Comparison of ENCODE assay signal across 1 cellular context in genomic region chr12:96383991-96384390, GRCh38.
TF ChIP-seq lines count a peak whose summit lies in the region.

No MANE protein-coding gene starts in this region.

TF ChIP-seq in HepG2, 621 proteins besides CTCF, POLR2A, EP300 and RAD21 (continued from another document):
- TF ChIP-seq ARID5B (CRISPR knock-in tag; IDR thresholded peaks at IDR 0.05) (no peak), ZNF280B (CRISPR knock-in tag; IDR thresholded peaks at IDR 0.05; ENCODE audit: borderline replicate concordance) (no peak), CEBPB (IDR thresholded peaks at IDR 0.05; ENCODE audit: borderline replicate concordance, low read depth, low read length) (no peak), CC2D1A (CRISPR knock-in tag; IDR thresholded peaks at IDR 0.05) (no peak), HMGXB4 (CRISPR knock-in tag; IDR thresholded peaks at IDR 0.05; ENCODE audit: borderline replicate concordance in 1 of 2, low read depth in 1 of 2) (no peak), HNRNPL (IDR thresholded peaks at IDR 0.05; ENCODE audit: low read depth, low read length) (no peak), ZFP41 (CRISPR knock-in tag; IDR thresholded peaks at IDR 0.05; ENCODE audit: borderline replicate concordance) (no peak), ETS1 (CRISPR knock-in tag; IDR thresholded peaks at IDR 0.05) (no peak)
